ENCODE assay signal across 32 cellular contexts in the genomic region with DNA sequence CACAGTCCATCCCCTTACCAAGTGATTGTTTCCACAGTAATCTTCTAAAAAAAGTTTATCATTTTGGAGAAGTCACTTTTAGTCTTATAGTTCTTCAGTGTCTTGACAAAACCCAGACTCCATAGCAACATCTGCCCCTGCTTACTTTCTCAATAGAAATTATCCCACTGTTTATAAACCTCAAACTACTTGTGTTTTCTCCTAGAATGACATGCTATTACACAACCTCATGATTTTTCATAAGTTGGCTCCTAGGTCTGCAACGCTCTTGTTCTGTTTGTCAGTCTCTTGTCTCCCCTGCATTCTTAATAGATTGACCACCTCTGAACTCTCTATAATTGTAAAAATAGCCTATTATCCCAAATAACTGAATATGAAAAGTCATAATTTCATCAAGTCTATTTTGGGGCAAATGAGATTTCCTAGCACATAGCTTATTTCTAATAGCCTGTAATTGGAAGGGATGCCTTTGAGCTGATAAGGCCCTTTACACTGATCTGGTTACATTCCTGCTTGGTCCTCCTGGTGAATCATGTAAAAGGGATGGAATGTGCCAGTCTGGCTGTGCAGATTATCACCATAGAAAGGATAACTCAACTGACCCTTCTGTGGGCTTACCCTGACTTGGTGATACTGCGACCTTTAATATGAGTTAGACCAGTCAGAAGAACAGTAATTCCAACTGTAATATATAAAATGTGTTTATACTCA.
DNase-seq lines count a peak whose midpoint lies in the region; ATAC-seq, FAIRE-seq and TF ChIP-seq lines count a peak whose summit lies in the region.
"Had no signal": no experiment of that assay in that cellular context is flagged by ENCODE, and none has a peak within 500 bp of the region (broad histone marks: within the 10 kb centered on the region; RNA-seq: fewer than 3 reads in every experiment).

No MANE protein-coding gene starts in this region.

- no peak overlapping the region for H3K27ac Mint-ChIP-seq in activated CD4-positive, alpha-beta T cell treated with anti-CD3 and anti-CD28 coated beads, Interleukin-2, amount 10 ng/mL, durations not matched to agents 7 days and 5 days
- H3K27ac Mint-ChIP-seq: activated naive CD8-positive, alpha-beta T cell; naive thymus-derived CD8-positive, alpha-beta T cell had no signal

- POLR2A ChIA-PET in activated CD4-positive, alpha-beta T cell treated with anti-CD3 and anti-CD28 coated beads, Interleukin-2, amount 10 ng/mL, durations not matched to agents 7 days and 5 days (lab: Charles Lee), result no interaction called here

- no peaks in the 10 kb centered on the region for H3K9me3 Mint-ChIP-seq in activated CD4-positive, alpha-beta T cell treated with anti-CD3 and anti-CD28 coated beads, Interleukin-2, amount 10 ng/mL, durations not matched to agents 7 days and 5 days
- H3K9me3 Mint-ChIP-seq: naive thymus-derived CD8-positive, alpha-beta T cell had no signal

- peaks cover 3 to 10% of the 10 kb centered on the region in 2 donors for H3K4me1 ChIP-seq in right atrium auricular region
- peaks cover 5% of the 10 kb centered on the region for H3K4me1 ChIP-seq in smooth muscle cell (ENCODE audit: low read depth)
- H3K4me1 ChIP-seq: breast epithelium, HAP-1, Peyer's patch had no signal

- H3K4me3 ChIP-seq in right atrium auricular region (no peak overlapping the region), bronchial epithelial cell (ENCODE audit: low read depth, low read length) (no peak overlapping the region), smooth muscle cell (no peak overlapping the region)
- H3K4me3 ChIP-seq: breast epithelium, dorsolateral prefrontal cortex, GM12878, HAP-1, K562, lung, Peyer's patch, skin epidermis had no signal

- H3F3A ChIP-seq in smooth muscle cell (ENCODE audit: low read depth), result peaks cover 9% of the 10 kb centered on the region

- H3K36me3 ChIP-seq in right atrium auricular region (no peaks in the 10 kb centered on the region), bronchial epithelial cell (ENCODE audit: control insufficient read depth, insufficient read depth, low read length) (no peaks in the 10 kb centered on the region), smooth muscle cell (ENCODE audit: low read depth) (no peaks in the 10 kb centered on the region)
- H3K36me3 ChIP-seq: breast epithelium, HAP-1, Peyer's patch had no signal

- no peak for DNase-seq in left cardiac atrium
- no peak for DNase-seq in right atrium auricular region (ENCODE audit: low spot score)
- peak; percentile 8 for DNase-seq in bronchial epithelial cell (ENCODE audit: low read depth)
- peak; percentile 66 for DNase-seq in iris pigment epithelial cell (ENCODE audit: low read depth)
- DNase-seq in smooth muscle cell (lab: John Stamatoyannopoulos, UW; ENCODE audit: unreplicated experiment), result no peak
- no peak for DNase-seq in NCI-H2081 treated with DMSO at 0.1 percent for 48 hours (lab: John Stamatoyannopoulos, UW)
- DNase-seq in activated CD4-positive, alpha-beta T cell treated with anti-CD3 and anti-CD28 coated beads, Interleukin-2, amount 10 ng/mL, durations not matched to agents 7 days and 5 days, result no peak
- DNase-seq in NCI-H146 (lab: John Stamatoyannopoulos, UW), result no peak
- DNase-seq: C1 segment of cervical spinal cord; dorsolateral prefrontal cortex; head of caudate nucleus; MV-4-11; naive thymus-derived CD8-positive, alpha-beta T cell; NCI-H1930; NCI-H446 treated with DMSO at 0.1 percent for 48 hours; NK-92 treated with Interleukin-12 subunit alpha and Interleukin-12 subunit beta, amount 100 ng/mL, for 24 hours; Peyer's patch; stimulated activated CD4-positive, alpha-beta T cell treated with anti-CD3 and anti-CD28 coated beads, Interleukin-4, amount 100 ng/mL, for 24 hours; T-helper 9 cell had no signal

- no peaks in the 10 kb centered on the region for H3K4me1 Mint-ChIP-seq in activated CD4-positive, alpha-beta T cell treated with anti-CD3 and anti-CD28 coated beads, Interleukin-2, amount 10 ng/mL, durations not matched to agents 7 days and 5 days
- H3K4me1 Mint-ChIP-seq: naive thymus-derived CD8-positive, alpha-beta T cell had no signal

- intact Hi-C loops in left cardiac atrium (cut with DNase I), result no loop called here

- H4K20me1 ChIP-seq in smooth muscle cell (ENCODE audit: low read depth), result no peaks in the 10 kb centered on the region

- peak overlapping the region; percentile 47 for H3K4me2 ChIP-seq in smooth muscle cell

- no peak for TF ChIP-seq CTCF in right atrium auricular region (IDR thresholded peaks at IDR 0.05)
- no peak for TF ChIP-seq CTCF in bronchial epithelial cell (IDR thresholded peaks at IDR 0.05; ENCODE audit: insufficient read depth, low read length, severe bottlenecking)
- no peak for TF ChIP-seq CTCF in smooth muscle cell (IDR thresholded peaks at IDR 0.05; ENCODE audit: borderline replicate concordance, insufficient read depth, poor library complexity, severe bottlenecking)

- CTCF ChIA-PET in activated CD4-positive, alpha-beta T cell treated with anti-CD3 and anti-CD28 coated beads, Interleukin-2, amount 10 ng/mL, durations not matched to agents 7 days and 5 days (lab: Charles Lee), result no interaction called here

- H3K27me3 ChIP-seq in right atrium auricular region, result no peaks in the 10 kb centered on the region
- H3K27me3 ChIP-seq in bronchial epithelial cell (ENCODE audit: control insufficient read depth, insufficient read depth, low read length), result no peaks in the 10 kb centered on the region
- H3K27me3 ChIP-seq in smooth muscle cell (ENCODE audit: low read depth), result no peaks in the 10 kb centered on the region
- H3K27me3 ChIP-seq: breast epithelium, dorsolateral prefrontal cortex, Peyer's patch had no signal

- H2AFZ ChIP-seq in smooth muscle cell (ENCODE audit: low read depth), result no peak overlapping the region

- 39% methylated on average over 2 of the region's 2 CpGs for WGBS in smooth muscle cell (ENCODE audit: low lambda C conversion rate)

- FAIRE-seq in bronchial epithelial cell (lab: Jason Lieb, UNC), result no peak
- FAIRE-seq: D721Med, G401.6, GM12878, K562 had no signal

- peak; percentile 19 to 76 for ATAC-seq in left cardiac atrium
- ATAC-seq: activated CD4-positive, CD25-positive, alpha-beta regulatory T cell treated with anti-CD3 and anti-CD28 coated beads, Interleukin-2, amount 50 U/mL, for 24 hours; GM12878; K562; naive thymus-derived CD8-positive, alpha-beta T cell; SK-N-SH treated with all-trans-retinoic acid at 6 μM for 48 hours had no signal

- no peak overlapping the region for H3K4me3 Mint-ChIP-seq in activated CD4-positive, alpha-beta T cell treated with anti-CD3 and anti-CD28 coated beads, Interleukin-2, amount 10 ng/mL, durations not matched to agents 7 days and 5 days
- H3K4me3 Mint-ChIP-seq: activated naive CD8-positive, alpha-beta T cell; naive thymus-derived CD8-positive, alpha-beta T cell had no signal

- H3K79me2 ChIP-seq in smooth muscle cell (ENCODE audit: low read depth), result no peaks in the 10 kb centered on the region

- H3K27me3 Mint-ChIP-seq in activated CD4-positive, alpha-beta T cell treated with anti-CD3 and anti-CD28 coated beads, Interleukin-2, amount 10 ng/mL, durations not matched to agents 7 days and 5 days, result no peaks in the 10 kb centered on the region
- H3K27me3 Mint-ChIP-seq: activated naive CD8-positive, alpha-beta T cell; naive thymus-derived CD8-positive, alpha-beta T cell had no signal

- H3K27ac ChIP-seq in right atrium auricular region, result peak overlapping the region in 1 of 2 donors; percentile 67
- H3K27ac ChIP-seq in smooth muscle cell (ENCODE audit: low read depth), result peak overlapping the region; percentile 63
- H3K27ac ChIP-seq: 22Rv1, breast epithelium, dorsolateral prefrontal cortex, epithelial cell of prostate, Peyer's patch, skin epidermis had no signal

- no peak overlapping the region for H3K9ac ChIP-seq in smooth muscle cell (ENCODE audit: low read depth)

- no peaks in the 10 kb centered on the region for H3K9me3 ChIP-seq in right atrium auricular region
- peaks cover 2% of the 10 kb centered on the region for H3K9me3 ChIP-seq in smooth muscle cell (replicated peaks; ENCODE audit: low read depth)
- H3K9me3 ChIP-seq: breast epithelium, HAP-1, Peyer's patch had no signal

- H3K36me3 Mint-ChIP-seq in activated CD4-positive, alpha-beta T cell treated with anti-CD3 and anti-CD28 coated beads, Interleukin-2, amount 10 ng/mL, durations not matched to agents 7 days and 5 days (ENCODE audit: low read depth), result no peaks in the 10 kb centered on the region
- H3K36me3 Mint-ChIP-seq: activated naive CD8-positive, alpha-beta T cell; naive thymus-derived CD8-positive, alpha-beta T cell had no signal

Comparison
In these comparisons a context has a peak if more than half of its experiments do, and no peak if none do; other contexts are left out.
1. DNase-seq: peak in bronchial epithelial cell (single experiment) and iris pigment epithelial cell (single experiment); none in left cardiac atrium (single experiment), right atrium auricular region (single experiment), smooth muscle cell (single experiment), NCI-H2081 treated with DMSO at 0.1 percent for 48 hours (single experiment), activated CD4-positive, alpha-beta T cell treated with anti-CD3 and anti-CD28 coated beads, Interleukin-2, amount 10 ng/mL, durations not matched to agents 7 days and 5 days (single experiment) and NCI-H146 (single experiment).